ENCODE assay signal across 8 cellular contexts in genomic region chr13:91598655-91599054, GRCh38.
"Had no signal": no experiment of that assay in that cellular context is flagged by ENCODE, and none has a peak within 500 bp of the region (broad histone marks: within the 10 kb centered on the region; RNA-seq: fewer than 3 reads in every experiment).

No MANE protein-coding gene starts in this region.

- FAIRE-seq: G401.6, GM12878, GM12891, GM12892, GM18507, GM19239 had no signal

- H3K4me3 ChIP-seq: GM12878 had no signal

- DNase-seq: GDM1, GF-D8 had no signal

- ATAC-seq: GM12878 had no signal
